In genomic region chr14:74955229-74955999, GRCh38 we compare ENCODE assay signal across 7 cellular contexts. TPM values are rescaled to one million over a fixed set of nuclear protein-coding genes. Genes with fewer than 3 reads are reported as not detected.
DNase-seq lines count a peak whose midpoint lies in the region; ATAC-seq, FAIRE-seq and TF ChIP-seq lines count a peak whose summit lies in the region.

Gene PGF (minus strand): TSS chr14:74955597. CDS start chr14:74955242, 355 bp downstream.

- H3K79me2 ChIP-seq in endothelial cell of umbilical vein (ENCODE audit: control insufficient read depth, insufficient read depth, low read length) (peaks cover 50% of the 10 kb centered on the region), mesendoderm (ENCODE audit: control insufficient read depth, insufficient read depth, low read length) (no peaks in the 10 kb centered on the region)

- no peaks in the 10 kb centered on the region for H4K20me1 ChIP-seq in endothelial cell of umbilical vein (replicated peaks; ENCODE audit: control insufficient read depth, extremely low read depth, insufficient read depth, low read length)

- TSS peak; percentile 69 for BruUV-seq in endothelial cell of umbilical vein (replicated peaks; lab: Mats Ljungman, UMichigan)

- no peak for DNase-seq in GM12864 (ENCODE audit: low read depth)
- peak; percentile 64 for DNase-seq in LHCN-M2 (ENCODE audit: low read depth)
- DNase-seq in activated CD4-positive, alpha-beta T cell treated with anti-CD3 and anti-CD28 coated beads for 48 hours = peak; percentile 35
- peak; percentile 72 for DNase-seq in endothelial cell of umbilical vein (ENCODE audit: low read depth, low spot score)
- peak; percentile 70 for DNase-seq in mesendoderm
- DNase-seq in tibial artery = peak; percentile 67 to 89

- H3K4me2 ChIP-seq in endothelial cell of umbilical vein (ENCODE audit: insufficient read depth, low read length) (peak within 1 kb of the TSS; percentile 83), mesendoderm (ENCODE audit: low read length) (peak within 1 kb of the TSS; percentile 66)

- intact Hi-C loops in endothelial cell of umbilical vein (cut with micrococcal nuclease) = loop anchor here (1.0 to 2.0 kb wide), 7 partner anchors 10 to 113 kb away; partner anchors contain the start of genes EIF2B2 and ZC2HC1C
- intact Hi-C loops in tibial artery (cut with DNase I; ENCODE audit: low total_unique reads) = loop anchor here (10.0 kb wide), 1 partner anchor 109 kb away; the partner anchor contains the start of genes ACYP1 and ZC2HC1C

- no peak within 1 kb of the TSS for H2AK5ac ChIP-seq in mesendoderm (ENCODE audit: low read length)

- H3K9me3 ChIP-seq in endothelial cell of umbilical vein (replicated peaks; ENCODE audit: control insufficient read depth, insufficient read depth, low read length) (no peaks in the 10 kb centered on the region), tibial artery (no peaks in the 10 kb centered on the region)

- H4K5ac ChIP-seq in mesendoderm (ENCODE audit: low read length) = no peak within 1 kb of the TSS

- POLR2A ChIA-PET in endothelial cell of umbilical vein (lab: Charles Lee) = interaction anchor here (0.6 to 2.6 kb wide), 19 partner anchors 9 to 331 kb away, joined by 3 to 20 read pairs (median 5); partner anchors contain the start of genes ACYP1, EIF2B2, RPS6KL1 and ZC2HC1C

- dilution Hi-C loops in endothelial cell of umbilical vein (cut with MboI; ENCODE audit: extremely low pct_ligation_motif_present, low sequenced_read_pairs) = no loop called here

- peak within 1 kb of the TSS; percentile 78 for H2AFZ ChIP-seq in endothelial cell of umbilical vein (ENCODE audit: low read depth, low read length)

- H3K4me1 ChIP-seq in endothelial cell of umbilical vein (ENCODE audit: control insufficient read depth, extremely low read depth, insufficient read depth, low read length) (peaks cover 42% of the 10 kb centered on the region), mesendoderm (ENCODE audit: control insufficient read depth, low read depth, low read length) (peaks cover 2% of the 10 kb centered on the region), tibial artery (peaks cover 0 to 55% (median 49%) of the 10 kb centered on the region in 4 donors)

- no peak within 1 kb of the TSS for H3K23ac ChIP-seq in mesendoderm (ENCODE audit: low read length)

- H2BK120ac ChIP-seq in mesendoderm (ENCODE audit: low read depth, low read length) = no peak within 1 kb of the TSS

- H3K56ac ChIP-seq in mesendoderm (ENCODE audit: low read length) = peak within 1 kb of the TSS; percentile 83

- H2BK5ac ChIP-seq in mesendoderm (ENCODE audit: low read length) = no peak within 1 kb of the TSS

- no peak for ATAC-seq in HG03354 (IDR thresholded peaks at IDR 0.05; ENCODE audit: poor library complexity, severe bottlenecking, unreplicated experiment)

- H3K9me1 ChIP-seq in endothelial cell of umbilical vein (replicated peaks; ENCODE audit: control insufficient read depth, extremely low read depth, insufficient read depth, low read length) = no peaks in the 10 kb centered on the region

- no peak within 1 kb of the TSS for H2BK15ac ChIP-seq in mesendoderm (replicated peaks; ENCODE audit: low read depth)

- TF ChIP-seq POLR2A in endothelial cell of umbilical vein (IDR thresholded peaks at IDR 0.05; ENCODE audit: low read depth, low read length) = peak; percentile 99

- peak within 1 kb of the TSS; percentile 4 for H3K4ac ChIP-seq in mesendoderm (ENCODE audit: low read depth, low read length)

- H4K8ac ChIP-seq in mesendoderm (ENCODE audit: low read depth, low read length) = no peak within 1 kb of the TSS

- H3K79me1 ChIP-seq in mesendoderm (ENCODE audit: low read length) = no peaks in the 10 kb centered on the region

- peak; percentile 89 for FAIRE-seq in endothelial cell of umbilical vein (lab: Jason Lieb, UNC)

- H3K27ac ChIP-seq in endothelial cell of umbilical vein (ENCODE audit: insufficient read depth, low read depth, low read length) (peak within 1 kb of the TSS; percentile 71), mesendoderm (ENCODE audit: low read depth, low read length) (no peak within 1 kb of the TSS), tibial artery (peak within 1 kb of the TSS; percentile 76 to 79)

- peak within 1 kb of the TSS; percentile 41 for H3K4me3 ChIP-seq in GM12864 (ENCODE audit: low read depth, low read length)
- peak within 1 kb of the TSS; percentile 83 to 94 (median 84) for H3K4me3 ChIP-seq in endothelial cell of umbilical vein (replicated peaks in 1 of 3; ENCODE audit: insufficient read depth in 1 of 3, low read depth in 1 of 3, low read length in 3 of 3)
- peak within 1 kb of the TSS; percentile 51 for H3K4me3 ChIP-seq in mesendoderm (ENCODE audit: low read length)
- peak within 1 kb of the TSS; percentile 69 to 72 for H3K4me3 ChIP-seq in tibial artery

- peak within 1 kb of the TSS; percentile 86 for H3K9ac ChIP-seq in endothelial cell of umbilical vein (replicated peaks; ENCODE audit: extremely low read depth, insufficient read depth, low read length)
- H3K9ac ChIP-seq in mesendoderm (ENCODE audit: low read length) = peak within 1 kb of the TSS; percentile 68

- WGBS in mesendoderm (ENCODE audit: extremely low coverage, insufficient coverage, low lambda C conversion rate) = no CpG with 5 or more reads among the region's 73 CpGs

- no peaks in the 10 kb centered on the region for H3K27me3 ChIP-seq in endothelial cell of umbilical vein (ENCODE audit: control insufficient read depth in 2 of 2, insufficient read depth in 2 of 2, low read length in 2 of 2)
- H3K27me3 ChIP-seq in mesendoderm (ENCODE audit: insufficient read depth, low read length, poor library complexity) = no peaks in the 10 kb centered on the region
- H3K27me3 ChIP-seq in tibial artery = no peaks in the 10 kb centered on the region

- peaks cover 6 to 12% of the 10 kb centered on the region in 2 experiments for H3K36me3 ChIP-seq in endothelial cell of umbilical vein (ENCODE audit: control insufficient read depth in 2 of 2, extremely low read depth in 1 of 2, insufficient read depth in 2 of 2, low read length in 2 of 2)
- H3K36me3 ChIP-seq in mesendoderm (ENCODE audit: control insufficient read depth, insufficient read depth, low read length) = no peaks in the 10 kb centered on the region
- H3K36me3 ChIP-seq in tibial artery = no peaks in the 10 kb centered on the region

- TF ChIP-seq CTCF in GM12864 (IDR thresholded peaks at IDR 0.05; ENCODE audit: low read depth, low read length, missing control alignments) = no peak
- peak in 1 of 2 donors; percentile 1 for TF ChIP-seq CTCF in endothelial cell of umbilical vein (IDR thresholded peaks at IDR 0.05; ENCODE audit: extremely low read depth in 1 of 2, insufficient read depth in 1 of 2, low read depth in 1 of 2, low read length in 2 of 2)
- no peak for TF ChIP-seq CTCF in tibial artery (IDR thresholded peaks at IDR 0.05)

- peak within 1 kb of the TSS; percentile 35 for H3K18ac ChIP-seq in mesendoderm (ENCODE audit: low read length)

- CTCF ChIA-PET in endothelial cell of umbilical vein (lab: Charles Lee) = interaction anchor here (0.7 to 2.5 kb wide), 15 partner anchors 9 to 133 kb away, joined by 3 to 14 read pairs (median 5); partner anchors contain the start of gene RPS6KL1

TF ChIP-seq in endothelial cell of umbilical vein, 7 proteins besides CTCF, POLR2A, EP300 and RAD21:
- TF ChIP-seq MAX (IDR thresholded peaks at IDR 0.05; ENCODE audit: insufficient read depth, insufficient read length) (no peak), JUN (IDR thresholded peaks at IDR 0.05; ENCODE audit: borderline replicate concordance, insufficient read depth, insufficient read length, low read depth) (no peak), POLR2AphosphoS5 (IDR thresholded peaks at IDR 0.05; ENCODE audit: insufficient read depth, low read depth, low read length) (peak; percentile 99), FOS (IDR thresholded peaks at IDR 0.05; ENCODE audit: borderline replicate concordance, insufficient read depth, low read length) (no peak), MYC (IDR thresholded peaks at IDR 0.05; ENCODE audit: low read depth, low read length) (no peak), EZH2 (IDR thresholded peaks at IDR 0.05; ENCODE audit: borderline replicate concordance, low read depth, low read length, severe bottlenecking) (no peak), GATA2 (IDR thresholded peaks at IDR 0.05; ENCODE audit: insufficient read depth, insufficient read length, low read depth, low read length) (no peak)
TF ChIP-seq in endothelial cell of umbilical vein: peak in this region for 1.

RNA-seq across cellular contexts. Expression of gene PGF, which starts in this region (rescaled TPM):
- total RNA-seq in LHCN-M2 (2014; rRNA removed) (82.3 and 181 TPM in 2 replicates), endothelial cell of umbilical vein (206 and 254 TPM in 2 replicates)
- polyA plus RNA-seq in LHCN-M2 (2012) = 25.9 TPM
- 89.0 and 102 TPM in 2 replicates for polyA plus RNA-seq in endothelial cell of umbilical vein
- polyA plus RNA-seq in endothelial cell of umbilical vein (2011; cell fraction: cytosol; rRNA removed) = 47.5 and 62.9 TPM in 2 replicates
- 103 TPM in 2 replicates for polyA plus RNA-seq in endothelial cell of umbilical vein (2011; cell fraction: nucleus; rRNA removed)
- polyA plus RNA-seq in endothelial cell of umbilical vein (2012) = 68.6 and 97.1 TPM in 2 replicates
- 49.2 and 69.1 TPM in 2 replicates for polyA minus RNA-seq in endothelial cell of umbilical vein
- not detected for polyA minus RNA-seq in endothelial cell of umbilical vein (2011; cell fraction: cytosol; rRNA and poly(A)+ RNA removed)
- polyA minus RNA-seq in endothelial cell of umbilical vein (2011; cell fraction: nucleus; rRNA and poly(A)+ RNA removed) = 84.1 and 105 TPM in 2 replicates
- polyA plus RNA-seq in mesendoderm (2013, experiment 1 of 2) = 1.2 TPM
- 1.3 TPM for polyA plus RNA-seq in mesendoderm (2013, experiment 2 of 2)
